Comparison of ENCODE assay signal across 38 cellular contexts in the genomic region with DNA sequence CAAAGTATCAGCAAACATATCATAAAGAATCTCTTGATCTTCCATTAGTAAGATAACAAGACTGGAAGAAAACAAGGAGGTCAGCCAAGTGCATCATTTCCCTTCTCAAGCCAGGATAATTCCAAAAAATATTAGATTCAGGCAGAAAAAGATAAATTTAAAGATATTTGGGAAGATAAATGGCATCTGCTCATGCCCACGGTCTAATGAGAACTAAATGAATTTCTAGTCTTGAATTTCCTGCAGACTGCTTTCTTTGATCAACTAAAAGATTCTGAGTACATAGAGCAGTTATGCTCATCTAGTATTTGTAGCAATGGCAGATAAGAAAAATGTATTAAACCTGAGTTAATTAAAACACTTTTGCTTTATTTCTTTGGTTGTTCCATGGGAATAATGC. TPM values are rescaled to one million over a fixed set of nuclear protein-coding genes. Genes with fewer than 3 reads are reported as not detected.
"Had no signal": no experiment of that assay in that cellular context is flagged by ENCODE, and none has a peak within 500 bp of the region (broad histone marks: within the 10 kb centered on the region; RNA-seq: fewer than 3 reads in every experiment).

No MANE protein-coding gene starts in this region.

- H3K4me3 ChIP-seq: MG63 had no signal

- DNase-seq: Kasumi-1, KG1, MG63, MM.1S, MV-4-11, NCI-H1048, NCI-H1092, NCI-H1092 treated with DMSO at 0.1 percent for 48 hours, NCI-H1105, NCI-H1105 treated with DMSO at 0.1 percent for 48 hours, NCI-H1417, NCI-H1417 treated with DMSO at 0.1 percent for 48 hours, NCI-H1436, NCI-H1436 treated with DMSO at 0.1 percent for 48 hours, NCI-H146, NCI-H1694, NCI-H1694 treated with DMSO at 0.1 percent for 48 hours, NCI-H187, NCI-H187 treated with DMSO at 0.1 percent for 48 hours, NCI-H1930, NCI-H2029, NCI-H2029 treated with DMSO at 0.1 percent for 48 hours, NCI-H2081, NCI-H2081 treated with DMSO at 0.1 percent for 48 hours, NCI-H2107, NCI-H2171, NCI-H2171 treated with DMSO at 0.1 percent for 48 hours, NCI-H2227 treated with DMSO at 0.1 percent for 48 hours, NCI-H226, NCI-H345, NCI-H446, NCI-H446 treated with DMSO at 0.1 percent for 48 hours, NCI-H510A had no signal

- H3K4me2 ChIP-seq: KMS-11 had no signal

- H3K36me3 ChIP-seq: MG63 had no signal

- H3K9me3 ChIP-seq: MG63 had no signal

- H3K27ac ChIP-seq: KMS-11 had no signal

- H3K9ac ChIP-seq: KMS-11 had no signal

- H3K27me3 ChIP-seq: MG63 had no signal

RNA-seq across cellular contexts. Expression of gene DDI1, which starts 31.1 kb away (rescaled TPM):
- total RNA-seq: LHCN-M2, M059J, MCF 10A, NCI-H460 had no signal
